Comparison of ENCODE assay signal across 8 cellular contexts in genomic region chrX:107627792-107628661, GRCh38. TPM values are rescaled to one million over a fixed set of nuclear protein-coding genes. Genes with fewer than 3 reads are reported as not detected.
DNase-seq lines count a peak whose midpoint lies in the region; ATAC-seq and TF ChIP-seq lines count a peak whose summit lies in the region.

Gene PRPS1, plus strand, starts transcription at chrX:107628510. Its CDS starts 119 bp downstream, at chrX:107628629.

- intact Hi-C loops in testis (cut with DNase I; ENCODE audit: low total_unique reads), result no loop called here

- ATAC-seq in HG02588 (IDR thresholded peaks at IDR 0.05; ENCODE audit: unreplicated experiment) (peak; percentile 100), SK-N-SH treated with all-trans-retinoic acid at 6 μM for 48 hours (peak; percentile 98), omental fat pad (ENCODE audit: low FRiP score) (peak; percentile 99)

- H3K4me3 ChIP-seq in GM06990 (replicated peaks; ENCODE audit: low read depth, low read length) (peak within 1 kb of the TSS; percentile 74), testis (peak within 1 kb of the TSS; percentile 66 to 73)

- H3K36me3 Mint-ChIP-seq in activated naive CD4-positive, alpha-beta T cell treated with anti-CD3 and anti-CD28 coated beads, Interleukin-2, amount 50 U/mL, for 24 hours, result no peaks in the 10 kb centered on the region

- TF ChIP-seq POLR2A in testis (IDR thresholded peaks at IDR 0.05), result peak; percentile 33

- peak; percentile 86 for DNase-seq in GM06990 (ENCODE audit: extremely low read depth, insufficient read length)
- DNase-seq in NCI-H1092 (lab: John Stamatoyannopoulos, UW), result peak; percentile 96
- DNase-seq in glomerular endothelial cell (ENCODE audit: extremely low read depth, low read depth, low spot score), result peak; percentile 62
- DNase-seq in omental fat pad (ENCODE audit: low spot score), result peak; percentile 65
- DNase-seq in testis, result peak; percentile 95

- H3K4me1 Mint-ChIP-seq in activated naive CD4-positive, alpha-beta T cell treated with anti-CD3 and anti-CD28 coated beads, Interleukin-2, amount 50 U/mL, for 24 hours, result peaks cover 32% of the 10 kb centered on the region

- H3K9me3 Mint-ChIP-seq in activated naive CD4-positive, alpha-beta T cell treated with anti-CD3 and anti-CD28 coated beads, Interleukin-2, amount 50 U/mL, for 24 hours, result no peaks in the 10 kb centered on the region

- 0 to 2% methylated on average over 5 to 28 of the region's 38 CpGs for WGBS in testis, 2 donors

- H3K27ac ChIP-seq in testis, result peak within 1 kb of the TSS; percentile 44 to 74

- H3K9me3 ChIP-seq in testis, result no peaks in the 10 kb centered on the region

- H3K27ac Mint-ChIP-seq in activated naive CD4-positive, alpha-beta T cell treated with anti-CD3 and anti-CD28 coated beads, Interleukin-2, amount 50 U/mL, for 24 hours, result peak within 1 kb of the TSS; percentile 96

- no peaks in the 10 kb centered on the region for H3K4me1 ChIP-seq in testis

- no peaks in the 10 kb centered on the region for H3K27me3 Mint-ChIP-seq in activated naive CD4-positive, alpha-beta T cell treated with anti-CD3 and anti-CD28 coated beads, Interleukin-2, amount 50 U/mL, for 24 hours

- H3K4me3 Mint-ChIP-seq in activated naive CD4-positive, alpha-beta T cell treated with anti-CD3 and anti-CD28 coated beads, Interleukin-2, amount 50 U/mL, for 24 hours, result peak within 1 kb of the TSS; percentile 94

- H3K36me3 ChIP-seq in GM06990 (ENCODE audit: control insufficient read depth, insufficient read depth, low read length) (no peaks in the 10 kb centered on the region), testis (ENCODE audit: low read depth, missing control alignments) (no peaks in the 10 kb centered on the region)

- TF ChIP-seq CTCF in GM06990 (IDR thresholded peaks at IDR 0.05; ENCODE audit: insufficient read depth, low read length, poor library complexity, severe bottlenecking) (no peak), omental fat pad (IDR thresholded peaks at IDR 0.05) (no peak), testis (IDR thresholded peaks at IDR 0.05) (no peak)

- H3K27me3 ChIP-seq in GM06990 (replicated peaks; ENCODE audit: control insufficient read depth, insufficient read depth, low read length) (no peaks in the 10 kb centered on the region), testis (no peaks in the 10 kb centered on the region)

TF ChIP-seq in SK-N-SH treated with all-trans-retinoic acid at 6 μM for 48 hours, 23 proteins besides CTCF, POLR2A, EP300 and RAD21:
- TF ChIP-seq ZNF70 (CRISPR knock-in tag; IDR thresholded peaks at IDR 0.05) (no peak), ESRRG (CRISPR knock-in tag; IDR thresholded peaks at IDR 0.05) (no peak), TOX (CRISPR knock-in tag; IDR thresholded peaks at IDR 0.05; ENCODE audit: borderline replicate concordance) (no peak), CREB5 (CRISPR knock-in tag; IDR thresholded peaks at IDR 0.05; ENCODE audit: low read depth) (no peak), PATZ1 (CRISPR knock-in tag; IDR thresholded peaks at IDR 0.05; ENCODE audit: borderline replicate concordance) (no peak), SNAI2 (CRISPR knock-in tag; IDR thresholded peaks at IDR 0.05) (no peak), POU6F1 (CRISPR knock-in tag; IDR thresholded peaks at IDR 0.05; ENCODE audit: borderline replicate concordance, low read depth) (no peak), ZNF8 (CRISPR knock-in tag; IDR thresholded peaks at IDR 0.05) (no peak), CSRNP3 (CRISPR knock-in tag; IDR thresholded peaks at IDR 0.05) (no peak), PPARA (CRISPR knock-in tag; IDR thresholded peaks at IDR 0.05; ENCODE audit: borderline replicate concordance) (no peak), TSHZ2 (CRISPR knock-in tag; IDR thresholded peaks at IDR 0.05) (no peak), ZFP30 (CRISPR knock-in tag; IDR thresholded peaks at IDR 0.05) (no peak), BACH2 (CRISPR knock-in tag; IDR thresholded peaks at IDR 0.05; ENCODE audit: borderline replicate concordance) (no peak), ZNF565 (CRISPR knock-in tag; conservative IDR thresholded peaks at IDR 0.05; ENCODE audit: low read depth) (no peak), ISL1 (CRISPR knock-in tag; IDR thresholded peaks at IDR 0.05) (no peak), OSR1 (CRISPR knock-in tag; IDR thresholded peaks at IDR 0.05) (no peak)

RNA-seq across cellular contexts. Expression of gene PRPS1, which starts in this region (rescaled TPM):
- total RNA-seq in glomerular endothelial cell (27.9 and 29.0 TPM in 2 replicates), omental fat pad (10 to 100 TPM; 16.4 to 43.6 (median 24.8) TPM), testis (10 to 100 TPM; 38.7 to 39.3 TPM)
- 32.7 TPM for polyA plus RNA-seq in testis (ENCODE audit: insufficient read depth, low read depth, low replicate concordance)

Comparison
In these comparisons a context has a peak if more than half of its experiments do, and no peak if none do; other contexts are left out.
1. Peak in every context shown above with its lines: DNase-seq, ATAC-seq, H3K4me3 ChIP-seq and H3K27ac ChIP-seq.